17 cellular contexts compared by ENCODE assay signal in the genomic region with DNA sequence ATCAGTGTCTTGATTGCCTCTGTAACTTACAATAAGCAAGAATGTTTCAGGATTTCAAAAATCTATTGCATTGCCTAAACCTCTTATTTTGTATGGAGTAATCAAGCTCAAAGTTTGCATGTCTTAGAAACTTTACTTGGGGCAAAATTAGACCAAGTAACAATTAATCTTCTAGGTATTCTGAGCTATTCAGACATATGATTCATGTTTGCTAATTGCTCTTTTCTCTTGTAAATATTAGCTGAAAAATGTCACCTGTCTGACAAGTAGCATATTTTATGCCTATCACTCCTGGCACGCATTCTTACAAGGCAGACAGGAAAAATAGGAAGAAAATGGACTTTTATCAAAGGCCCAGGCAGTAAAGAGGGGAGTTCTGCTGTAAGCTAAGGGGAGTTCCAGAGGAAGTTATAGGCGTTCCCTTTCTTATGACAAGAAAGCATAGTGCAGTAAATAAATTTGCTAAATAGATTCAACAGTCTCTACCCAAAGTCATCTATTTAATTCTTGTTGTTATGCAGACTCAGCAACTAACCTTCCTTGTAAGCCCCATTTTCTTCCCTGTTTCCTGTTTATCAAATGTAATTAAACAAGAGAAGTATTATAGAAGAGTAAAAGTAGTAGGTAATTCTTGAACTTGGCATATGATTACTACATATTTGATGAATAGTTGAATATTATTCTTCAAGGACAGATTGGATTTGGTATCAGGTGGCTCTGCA. TPM values are rescaled to one million over a fixed set of nuclear protein-coding genes. Genes with fewer than 3 reads are reported as not detected.
DNase-seq lines count a peak whose midpoint lies in the region; ATAC-seq and TF ChIP-seq lines count a peak whose summit lies in the region.
"Had no signal": no experiment of that assay in that cellular context is flagged by ENCODE, and none has a peak within 500 bp of the region (broad histone marks: within the 10 kb centered on the region; RNA-seq: fewer than 3 reads in every experiment).

No MANE protein-coding gene starts in this region.

- no peaks in the 10 kb centered on the region for H3K79me2 ChIP-seq in OCI-LY3 (ENCODE audit: low read length)

- no peak overlapping the region for H3K4me3 ChIP-seq in OCI-LY3 (ENCODE audit: low read length)
- H3K4me3 ChIP-seq in upper lobe of right lung: no peak overlapping the region
- H3K4me3 ChIP-seq in sigmoid colon: no peak overlapping the region
- H3K4me3 ChIP-seq: cardiac muscle cell had no signal

- H3K4me2 ChIP-seq in OCI-LY3 (ENCODE audit: low read length): peak overlapping the region; percentile 38

- H3K27me3 ChIP-seq in OCI-LY3 (ENCODE audit: low read depth, low read length): no peaks in the 10 kb centered on the region
- no peaks in the 10 kb centered on the region for H3K27me3 ChIP-seq in upper lobe of right lung
- no peaks in the 10 kb centered on the region for H3K27me3 ChIP-seq in sigmoid colon
- H3K27me3 ChIP-seq: cardiac muscle cell had no signal

- peak; percentile 71 for ATAC-seq in effector memory CD8-positive, alpha-beta T cell (replicated peaks)
- ATAC-seq in upper lobe of right lung (peak; percentile 33), HG03457 (IDR thresholded peaks at IDR 0.05; ENCODE audit: unreplicated experiment) (no peak)
- ATAC-seq: activated naive CD4-positive, alpha-beta T cell treated with anti-CD3 and anti-CD28 coated beads, Interleukin-2, amount 50 U/mL, for 72 hours; Right ventricle myocardium inferior had no signal

- no peaks in the 10 kb centered on the region for H3K9me3 Mint-ChIP-seq in activated naive CD4-positive, alpha-beta T cell treated with anti-CD3 and anti-CD28 coated beads, Interleukin-2, amount 50 U/mL, for 24 hours
- no peaks in the 10 kb centered on the region for H3K9me3 Mint-ChIP-seq in activated naive CD4-positive, alpha-beta T cell treated with anti-CD3 and anti-CD28 coated beads, Interleukin-2, amount 10 ng/mL, durations not matched to agents 7 days and 5 days
- no peaks in the 10 kb centered on the region for H3K9me3 Mint-ChIP-seq in effector memory CD8-positive, alpha-beta T cell
- H3K9me3 Mint-ChIP-seq: activated naive CD4-positive, alpha-beta T cell treated with anti-CD3 and anti-CD28 coated beads, Interleukin-2, amount 50 U/mL, for 72 hours had no signal

- TF ChIP-seq EP300 in sigmoid colon (IDR thresholded peaks at IDR 0.05): no peak

- H3K9me3 ChIP-seq in OCI-LY3 (ENCODE audit: insufficient read depth, low read length) (no peaks in the 10 kb centered on the region), upper lobe of right lung (no peaks in the 10 kb centered on the region), sigmoid colon (no peaks in the 10 kb centered on the region)

- no peak overlapping the region for H3K27ac Mint-ChIP-seq in activated naive CD4-positive, alpha-beta T cell treated with anti-CD3 and anti-CD28 coated beads, Interleukin-2, amount 50 U/mL, for 24 hours
- H3K27ac Mint-ChIP-seq in activated naive CD4-positive, alpha-beta T cell treated with anti-CD3 and anti-CD28 coated beads, Interleukin-2, amount 10 ng/mL, durations not matched to agents 7 days and 5 days: no peak overlapping the region
- peak overlapping the region in 1 of 2 donors; percentile 1 for H3K27ac Mint-ChIP-seq in effector memory CD8-positive, alpha-beta T cell
- H3K27ac Mint-ChIP-seq: activated naive CD4-positive, alpha-beta T cell treated with anti-CD3 and anti-CD28 coated beads, Interleukin-2, amount 50 U/mL, for 72 hours had no signal

- H3K36me3 Mint-ChIP-seq in activated naive CD4-positive, alpha-beta T cell treated with anti-CD3 and anti-CD28 coated beads, Interleukin-2, amount 50 U/mL, for 24 hours: no peaks in the 10 kb centered on the region
- H3K36me3 Mint-ChIP-seq in activated naive CD4-positive, alpha-beta T cell treated with anti-CD3 and anti-CD28 coated beads, Interleukin-2, amount 10 ng/mL, durations not matched to agents 7 days and 5 days: peaks cover 3% of the 10 kb centered on the region
- no peaks in the 10 kb centered on the region for H3K36me3 Mint-ChIP-seq in effector memory CD8-positive, alpha-beta T cell (ENCODE audit: insufficient read depth)
- H3K36me3 Mint-ChIP-seq: activated naive CD4-positive, alpha-beta T cell treated with anti-CD3 and anti-CD28 coated beads, Interleukin-2, amount 50 U/mL, for 72 hours had no signal

- H4K20me1 ChIP-seq in OCI-LY3 (ENCODE audit: insufficient read depth, low read length): no peaks in the 10 kb centered on the region

- intact Hi-C loops in upper lobe of right lung (cut with DNase I) (no loop called here), sigmoid colon (cut with DNase I) (no loop called here)

- no peak overlapping the region for H3K9ac ChIP-seq in OCI-LY3 (ENCODE audit: low read length)

- H3K4me1 Mint-ChIP-seq in activated naive CD4-positive, alpha-beta T cell treated with anti-CD3 and anti-CD28 coated beads, Interleukin-2, amount 50 U/mL, for 24 hours: peaks cover 53% of the 10 kb centered on the region
- peaks cover 27% of the 10 kb centered on the region for H3K4me1 Mint-ChIP-seq in activated naive CD4-positive, alpha-beta T cell treated with anti-CD3 and anti-CD28 coated beads, Interleukin-2, amount 10 ng/mL, durations not matched to agents 7 days and 5 days
- peaks cover 11 to 15% of the 10 kb centered on the region in 2 donors for H3K4me1 Mint-ChIP-seq in effector memory CD8-positive, alpha-beta T cell (ENCODE audit: low read depth in 2 of 2)

- CTCF ChIA-PET in activated naive CD4-positive, alpha-beta T cell treated with anti-CD3 and anti-CD28 coated beads, Interleukin-2, amount 10 ng/mL, durations not matched to agents 7 days and 5 days (lab: Charles Lee): no interaction called here

- TF ChIP-seq CTCF in OCI-LY3 (IDR thresholded peaks at IDR 0.05; ENCODE audit: low read depth, low read length) (no peak), upper lobe of right lung (IDR thresholded peaks at IDR 0.05) (no peak), sigmoid colon (IDR thresholded peaks at IDR 0.05) (no peak)

- no peaks in the 10 kb centered on the region for H3K27me3 Mint-ChIP-seq in activated naive CD4-positive, alpha-beta T cell treated with anti-CD3 and anti-CD28 coated beads, Interleukin-2, amount 50 U/mL, for 24 hours
- peaks cover 4% of the 10 kb centered on the region for H3K27me3 Mint-ChIP-seq in activated naive CD4-positive, alpha-beta T cell treated with anti-CD3 and anti-CD28 coated beads, Interleukin-2, amount 10 ng/mL, durations not matched to agents 7 days and 5 days
- H3K27me3 Mint-ChIP-seq in effector memory CD8-positive, alpha-beta T cell: no peaks in the 10 kb centered on the region

- WGBS in sigmoid colon, 2 donors: 40 to 60% methylated on average over 2 of the region's 2 CpGs

- H3K27ac ChIP-seq in OCI-LY3 (ENCODE audit: low read length) (no peak overlapping the region), upper lobe of right lung (no peak overlapping the region), sigmoid colon (no peak overlapping the region)
- H3K27ac ChIP-seq: cardiac muscle cell had no signal

- H3K4me1 ChIP-seq in OCI-LY3 (ENCODE audit: low read length) (peaks cover 63% of the 10 kb centered on the region), upper lobe of right lung (peaks cover 9% of the 10 kb centered on the region), sigmoid colon (no peaks in the 10 kb centered on the region)

- H2AFZ ChIP-seq in OCI-LY3 (ENCODE audit: low read depth, low read length): no peak overlapping the region

- no peak for TF ChIP-seq POLR2A in sigmoid colon (IDR thresholded peaks at IDR 0.05)

- no peak for DNase-seq in activated naive CD4-positive, alpha-beta T cell treated with anti-CD3 and anti-CD28 coated beads, Interleukin-2, amount 10 ng/mL, durations not matched to agents 7 days and 5 days
- no peak for DNase-seq in effector memory CD8-positive, alpha-beta T cell
- no peak for DNase-seq in upper lobe of right lung
- DNase-seq in GM03348 (ENCODE audit: low spot score): no peak
- no peak for DNase-seq in sigmoid colon
- DNase-seq: DMS 273 treated with DMSO at 0.1 percent for 48 hours; islet precursor cell; NCI-H2081 treated with DMSO at 0.1 percent for 48 hours; NCI-H774; stimulated activated naive CD4-positive, alpha-beta T cell treated with Interleukin-2 at 50 U/mL for 16 hours; T1000 had no signal

- no peaks in the 10 kb centered on the region for H3K36me3 ChIP-seq in OCI-LY3 (replicated peaks; ENCODE audit: low read depth, low read length)
- no peaks in the 10 kb centered on the region for H3K36me3 ChIP-seq in upper lobe of right lung
- no peaks in the 10 kb centered on the region for H3K36me3 ChIP-seq in sigmoid colon
- H3K36me3 ChIP-seq: cardiac muscle cell had no signal

- H3K4me3 Mint-ChIP-seq in activated naive CD4-positive, alpha-beta T cell treated with anti-CD3 and anti-CD28 coated beads, Interleukin-2, amount 50 U/mL, for 24 hours: peak overlapping the region; percentile 26
- H3K4me3 Mint-ChIP-seq in activated naive CD4-positive, alpha-beta T cell treated with anti-CD3 and anti-CD28 coated beads, Interleukin-2, amount 10 ng/mL, durations not matched to agents 7 days and 5 days: no peak overlapping the region
- no peak overlapping the region for H3K4me3 Mint-ChIP-seq in effector memory CD8-positive, alpha-beta T cell

RNA-seq across cellular contexts. Expression of gene PDCD1LG2, which starts 21.1 kb away (rescaled TPM):
- total RNA-seq in upper lobe of right lung (6.3 TPM), sigmoid colon (1 to 10 TPM; 1.1 to 2.8 (median 1.9) TPM)
- polyA plus RNA-seq in sigmoid colon: 1 to 10 TPM in 2 of 3 donors, under 1 TPM in 1; 0.60 to 1.2 (median 1.2) TPM
- total RNA-seq: cardiac muscle cell had no signal
- polyA plus RNA-seq: cardiac muscle cell had no signal
